ENCODE assay signal across 8 cellular contexts in the genomic region with DNA sequence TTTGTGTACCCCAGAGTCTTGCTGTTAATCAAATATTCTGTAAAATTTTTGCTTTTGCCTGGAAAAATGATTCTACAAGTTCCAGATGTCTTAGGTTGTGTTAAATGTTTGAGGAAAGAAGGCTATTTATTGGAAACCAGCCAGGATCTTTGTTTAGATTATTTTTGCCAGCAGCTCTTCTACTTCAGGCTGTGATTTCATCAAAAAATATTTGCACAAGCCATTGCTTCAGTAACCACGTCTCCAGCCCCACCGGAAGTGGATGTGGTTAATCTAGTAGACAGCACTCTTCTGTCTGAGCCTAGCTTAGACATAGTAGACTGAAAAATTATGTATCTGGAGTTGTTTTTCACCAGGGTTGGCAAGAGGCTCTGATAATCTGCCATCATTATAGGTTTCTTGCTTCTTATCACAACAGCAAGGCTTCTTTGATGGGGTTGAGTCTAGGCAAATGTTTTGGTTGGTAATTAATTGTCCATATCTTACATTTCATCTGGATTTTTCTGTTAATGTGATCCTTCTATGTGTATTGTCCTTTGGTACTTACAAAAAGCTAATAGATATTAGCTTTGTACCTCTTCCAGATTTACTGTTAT. TPM values are rescaled to one million over a fixed set of nuclear protein-coding genes. Genes with fewer than 3 reads are reported as not detected.
DNase-seq lines count a peak whose midpoint lies in the region; ATAC-seq and TF ChIP-seq lines count a peak whose summit lies in the region.

No MANE protein-coding gene starts in this region.

- H3K4me3 ChIP-seq in fibroblast of the aortic adventitia (ENCODE audit: low read depth, low read length) = no peak overlapping the region

- peak; percentile 26 for DNase-seq in NCI-H774 (lab: John Stamatoyannopoulos, UW)
- peak; percentile 72 for DNase-seq in activated CD8-positive, alpha-beta memory T cell treated with anti-CD3 and anti-CD28 coated beads, Interleukin-2, amount 50 U/mL, for 4 hours
- DNase-seq in fibroblast of the aortic adventitia (ENCODE audit: low read depth) = peak; percentile 98
- DNase-seq in stimulated activated CD4-positive, alpha-beta T cell treated with anti-CD3 and anti-CD28 coated beads, Interleukin-2, amount 100 ng/mL, for 4 hours (ENCODE audit: low read depth) = peak; percentile 74
- no peak for DNase-seq in posterior cingulate gyrus

- no peak for TF ChIP-seq CTCF in 22Rv1 (IDR thresholded peaks at IDR 0.05)
- no peak for TF ChIP-seq CTCF in fibroblast of the aortic adventitia (IDR thresholded peaks at IDR 0.05; ENCODE audit: insufficient read depth, low read length)

- peak overlapping the region; percentile 31; the same call in 1 of the 2 replicates for H3K27ac ChIP-seq in 22Rv1

- intact Hi-C loops in posterior cingulate gyrus (cut with DNase I) = no loop called here

- ATAC-seq in GM18511 (IDR thresholded peaks at IDR 0.05; ENCODE audit: unreplicated experiment) (peak; percentile 82), HG03045 (IDR thresholded peaks at IDR 0.05; ENCODE audit: unreplicated experiment) (peak; percentile 66)

RNA-seq across cellular contexts. Expression of gene KCTD16, which starts 17.1 kb away (rescaled TPM):
- 7.4 and 12.6 TPM in 2 replicates for total RNA-seq in fibroblast of the aortic adventitia (ENCODE audit: low replicate concordance)

RNA-seq across cellular contexts. Expression of gene YIPF5, which starts 17.3 kb away (rescaled TPM):
- total RNA-seq in fibroblast of the aortic adventitia (ENCODE audit: low replicate concordance) = 83.9 and 125 TPM in 2 replicates

Comparison
In these comparisons a context has a peak if more than half of its experiments do, and no peak if none do; other contexts are left out.
1. DNase-seq: peak in NCI-H774 (single experiment), activated CD8-positive, alpha-beta memory T cell treated with anti-CD3 and anti-CD28 coated beads, Interleukin-2, amount 50 U/mL, for 4 hours (single experiment), fibroblast of the aortic adventitia (single experiment) and stimulated activated CD4-positive, alpha-beta T cell treated with anti-CD3 and anti-CD28 coated beads, Interleukin-2, amount 100 ng/mL, for 4 hours (single experiment); none in posterior cingulate gyrus (0 of 10).